In genomic region chr20:52054123-52054522, GRCh38 we compare ENCODE assay signal across 18 cellular contexts.
DNase-seq lines count a peak whose midpoint lies in the region; ATAC-seq lines count a peak whose summit lies in the region.
"Had no signal": no experiment of that assay in that cellular context is flagged by ENCODE, and none has a peak within 500 bp of the region (broad histone marks: within the 10 kb centered on the region; RNA-seq: fewer than 3 reads in every experiment).

No MANE protein-coding gene starts in this region.

- H3K4me1 Mint-ChIP-seq in activated CD4-positive, alpha-beta T cell treated with anti-CD3 and anti-CD28 coated beads, Interleukin-2, amount 10 ng/mL, durations not matched to agents 7 days and 5 days, result peaks cover 2% of the 10 kb centered on the region
- H3K4me1 Mint-ChIP-seq in CD8-positive, alpha-beta memory T cell, result peaks cover 6 to 18% (median 16%) of the 10 kb centered on the region in 3 donors
- H3K4me1 Mint-ChIP-seq in activated CD8-positive, alpha-beta T cell treated with anti-CD3 and anti-CD28 coated beads, Interleukin-2, amount 10 ng/mL, durations not matched to agents 7 days and 5 days (ENCODE audit: low read depth), result peaks cover 4% of the 10 kb centered on the region
- peaks cover 10 to 28% of the 10 kb centered on the region in 2 donors for H3K4me1 Mint-ChIP-seq in natural killer cell treated with Interleukin-12 subunit alpha and Interleukin-12 subunit beta and Interleukin-15 and Interleukin-18, amount 100 ng/mL, for 72 hours (ENCODE audit: low read depth in 2 of 2)

- DNase-seq in activated CD4-positive, alpha-beta T cell treated with anti-CD3 and anti-CD28 coated beads, Interleukin-2, amount 10 ng/mL, durations not matched to agents 7 days and 5 days, result peak; percentile 37
- DNase-seq in activated CD4-positive, alpha-beta T cell treated with anti-CD3 and anti-CD28 coated beads for 1 hour, result no peak
- peak in 3 of 5 donors; percentile 25 to 70 (median 27) for DNase-seq in CD8-positive, alpha-beta memory T cell
- DNase-seq in activated CD8-positive, alpha-beta T cell treated with anti-CD3 and anti-CD28 coated beads, Interleukin-2, amount 10 ng/mL, durations not matched to agents 7 days and 5 days, result peak; percentile 54
- DNase-seq in natural killer cell treated with Interleukin-12 subunit alpha and Interleukin-12 subunit beta and Interleukin-15 and Interleukin-18, amount 100 ng/mL, for 72 hours (ENCODE audit: low spot score), result peak; percentile 83
- DNase-seq in DMS53 (lab: John Stamatoyannopoulos, UW), result no peak
- DNase-seq in stimulated activated CD4-positive, alpha-beta T cell treated with anti-CD3 and anti-CD28 coated beads, Interleukin-15, amount 100 ng/mL, for 24 hours, result no peak
- DNase-seq in NK-92 (lab: John Stamatoyannopoulos, UW; ENCODE audit: unreplicated experiment), result no peak
- DNase-seq: activated CD4-positive, CD25-positive, alpha-beta regulatory T cell treated with anti-CD3 and anti-CD28 coated beads, Interleukin-2, amount 50 U/mL, for 72 hours; GM23248; HFFc6; NCI-H446 treated with DMSO at 0.1 percent for 48 hours; PC-3; posterior cingulate gyrus; upper lobe of right lung had no signal

- H3K27ac ChIP-seq in CD8-positive, alpha-beta memory T cell (ENCODE audit: low read depth, low read length), result no peak overlapping the region
- H3K27ac ChIP-seq: GM23248, right lobe of liver, upper lobe of right lung had no signal

- H3K27ac Mint-ChIP-seq in activated CD4-positive, alpha-beta T cell treated with anti-CD3 and anti-CD28 coated beads, Interleukin-2, amount 10 ng/mL, durations not matched to agents 7 days and 5 days, result no peak overlapping the region
- peak overlapping the region in 6 of 8 donors; percentile 12 to 70 (median 44) for H3K27ac Mint-ChIP-seq in CD8-positive, alpha-beta memory T cell
- no peak overlapping the region for H3K27ac Mint-ChIP-seq in activated CD8-positive, alpha-beta T cell treated with anti-CD3 and anti-CD28 coated beads, Interleukin-2, amount 10 ng/mL, durations not matched to agents 7 days and 5 days
- H3K27ac Mint-ChIP-seq in natural killer cell treated with Interleukin-12 subunit alpha and Interleukin-12 subunit beta and Interleukin-15 and Interleukin-18, amount 100 ng/mL, for 72 hours, result peak overlapping the region; percentile 26 to 73
- H3K27ac Mint-ChIP-seq: HFFc6 had no signal

- H3K4me3 Mint-ChIP-seq in activated CD4-positive, alpha-beta T cell treated with anti-CD3 and anti-CD28 coated beads, Interleukin-2, amount 10 ng/mL, durations not matched to agents 7 days and 5 days, result no peak overlapping the region
- H3K4me3 Mint-ChIP-seq in CD8-positive, alpha-beta memory T cell, result peak overlapping the region in 3 of 7 donors; percentile 8 to 41 (median 29)
- no peak overlapping the region for H3K4me3 Mint-ChIP-seq in activated CD8-positive, alpha-beta T cell treated with anti-CD3 and anti-CD28 coated beads, Interleukin-2, amount 10 ng/mL, durations not matched to agents 7 days and 5 days
- peak overlapping the region; percentile 30 for H3K4me3 Mint-ChIP-seq in natural killer cell treated with Interleukin-12 subunit alpha and Interleukin-12 subunit beta and Interleukin-15 and Interleukin-18, amount 100 ng/mL, for 72 hours
- H3K4me3 Mint-ChIP-seq: HFFc6, neural progenitor cell had no signal

- H3K27me3 Mint-ChIP-seq in activated CD4-positive, alpha-beta T cell treated with anti-CD3 and anti-CD28 coated beads, Interleukin-2, amount 10 ng/mL, durations not matched to agents 7 days and 5 days, result no peaks in the 10 kb centered on the region
- peaks cover 0 to 1% of the 10 kb centered on the region in 2 donors for H3K27me3 Mint-ChIP-seq in CD8-positive, alpha-beta memory T cell
- H3K27me3 Mint-ChIP-seq in activated CD8-positive, alpha-beta T cell treated with anti-CD3 and anti-CD28 coated beads, Interleukin-2, amount 10 ng/mL, durations not matched to agents 7 days and 5 days (ENCODE audit: low read depth), result no peaks in the 10 kb centered on the region
- no peaks in the 10 kb centered on the region for H3K27me3 Mint-ChIP-seq in natural killer cell treated with Interleukin-12 subunit alpha and Interleukin-12 subunit beta and Interleukin-15 and Interleukin-18, amount 100 ng/mL, for 72 hours

- ATAC-seq in activated CD8-positive, alpha-beta T cell treated with anti-CD3 and anti-CD28 coated beads, Interleukin-2, amount 10 ng/mL, durations not matched to agents 7 days and 5 days, result peak; percentile 79
- ATAC-seq in natural killer cell treated with Interleukin-12 subunit alpha and Interleukin-12 subunit beta and Interleukin-15 and Interleukin-18, amount 100 ng/mL, for 72 hours, result peak; percentile 97 to 98
- ATAC-seq: PC-3, upper lobe of right lung had no signal

- no peaks in the 10 kb centered on the region for H3K4me1 ChIP-seq in CD8-positive, alpha-beta memory T cell (ENCODE audit: insufficient read depth, low read length)
- H3K4me1 ChIP-seq: right lobe of liver had no signal

- H3K4me3 ChIP-seq in CD8-positive, alpha-beta memory T cell (ENCODE audit: low read length), result no peak overlapping the region
- H3K4me3 ChIP-seq: GM23248, lung, neural progenitor cell, right lobe of liver, upper lobe of right lung had no signal

- peaks cover 13% of the 10 kb centered on the region for H3K9me3 ChIP-seq in CD8-positive, alpha-beta memory T cell (ENCODE audit: low read length)
- H3K9me3 ChIP-seq: right lobe of liver had no signal

- no peaks in the 10 kb centered on the region for H3K36me3 Mint-ChIP-seq in activated CD4-positive, alpha-beta T cell treated with anti-CD3 and anti-CD28 coated beads, Interleukin-2, amount 10 ng/mL, durations not matched to agents 7 days and 5 days (ENCODE audit: low read depth)
- peaks cover 10 to 17% (median 11%) of the 10 kb centered on the region in 3 donors for H3K36me3 Mint-ChIP-seq in CD8-positive, alpha-beta memory T cell
- H3K36me3 Mint-ChIP-seq in activated CD8-positive, alpha-beta T cell treated with anti-CD3 and anti-CD28 coated beads, Interleukin-2, amount 10 ng/mL, durations not matched to agents 7 days and 5 days (ENCODE audit: low read depth), result peaks cover 4% of the 10 kb centered on the region
- H3K36me3 Mint-ChIP-seq in natural killer cell treated with Interleukin-12 subunit alpha and Interleukin-12 subunit beta and Interleukin-15 and Interleukin-18, amount 100 ng/mL, for 72 hours, result peaks cover 16% of the 10 kb centered on the region

- POLR2A ChIA-PET in activated CD4-positive, alpha-beta T cell treated with anti-CD3 and anti-CD28 coated beads, Interleukin-2, amount 10 ng/mL, durations not matched to agents 7 days and 5 days (lab: Charles Lee), result no interaction called here
- POLR2A ChIA-PET in CD8-positive, alpha-beta memory T cell (lab: Charles Lee), result no interaction called here
- POLR2A ChIA-PET in activated CD8-positive, alpha-beta T cell treated with anti-CD3 and anti-CD28 coated beads, Interleukin-2, amount 10 ng/mL, durations not matched to agents 7 days and 5 days (lab: Charles Lee), result no interaction called here

- CTCF ChIA-PET in activated CD4-positive, alpha-beta T cell treated with anti-CD3 and anti-CD28 coated beads, Interleukin-2, amount 10 ng/mL, durations not matched to agents 7 days and 5 days (lab: Charles Lee), result no interaction called here
- CTCF ChIA-PET in CD8-positive, alpha-beta memory T cell (lab: Charles Lee), result no interaction called here
- CTCF ChIA-PET in activated CD8-positive, alpha-beta T cell treated with anti-CD3 and anti-CD28 coated beads, Interleukin-2, amount 10 ng/mL, durations not matched to agents 7 days and 5 days (lab: Charles Lee), result no interaction called here

- H3K27me3 ChIP-seq in CD8-positive, alpha-beta memory T cell (ENCODE audit: insufficient read depth, low read length, poor library complexity, severe bottlenecking), result no peaks in the 10 kb centered on the region
- H3K27me3 ChIP-seq: neural progenitor cell, right lobe of liver, upper lobe of right lung had no signal

- peaks cover 12% of the 10 kb centered on the region for H3K9me3 Mint-ChIP-seq in activated CD4-positive, alpha-beta T cell treated with anti-CD3 and anti-CD28 coated beads, Interleukin-2, amount 10 ng/mL, durations not matched to agents 7 days and 5 days
- H3K9me3 Mint-ChIP-seq in CD8-positive, alpha-beta memory T cell, result peaks cover 11 to 20% (median 18%) of the 10 kb centered on the region in 5 donors
- H3K9me3 Mint-ChIP-seq in activated CD8-positive, alpha-beta T cell treated with anti-CD3 and anti-CD28 coated beads, Interleukin-2, amount 10 ng/mL, durations not matched to agents 7 days and 5 days (ENCODE audit: insufficient read depth), result peaks cover 11% of the 10 kb centered on the region
- peaks cover 9% of the 10 kb centered on the region for H3K9me3 Mint-ChIP-seq in natural killer cell treated with Interleukin-12 subunit alpha and Interleukin-12 subunit beta and Interleukin-15 and Interleukin-18, amount 100 ng/mL, for 72 hours

- H3K36me3 ChIP-seq in CD8-positive, alpha-beta memory T cell (ENCODE audit: insufficient read depth, low read length), result no peaks in the 10 kb centered on the region
- H3K36me3 ChIP-seq: neural progenitor cell, right lobe of liver, upper lobe of right lung had no signal

Comparison
In these comparisons a context has a peak if more than half of its experiments do, and no peak if none do; other contexts are left out.
1. DNase-seq: peak in activated CD4-positive, alpha-beta T cell treated with anti-CD3 and anti-CD28 coated beads, Interleukin-2, amount 10 ng/mL, durations not matched to agents 7 days and 5 days (single experiment), CD8-positive, alpha-beta memory T cell (3 of 5), activated CD8-positive, alpha-beta T cell treated with anti-CD3 and anti-CD28 coated beads, Interleukin-2, amount 10 ng/mL, durations not matched to agents 7 days and 5 days (single experiment) and natural killer cell treated with Interleukin-12 subunit alpha and Interleukin-12 subunit beta and Interleukin-15 and Interleukin-18, amount 100 ng/mL, for 72 hours (single experiment); none in activated CD4-positive, alpha-beta T cell treated with anti-CD3 and anti-CD28 coated beads for 1 hour (single experiment), DMS53 (single experiment), stimulated activated CD4-positive, alpha-beta T cell treated with anti-CD3 and anti-CD28 coated beads, Interleukin-15, amount 100 ng/mL, for 24 hours (single experiment) and NK-92 (single experiment).
2. H3K27ac Mint-ChIP-seq: peak in CD8-positive, alpha-beta memory T cell (6 of 8) and natural killer cell treated with Interleukin-12 subunit alpha and Interleukin-12 subunit beta and Interleukin-15 and Interleukin-18, amount 100 ng/mL, for 72 hours (2 of 2); none in activated CD4-positive, alpha-beta T cell treated with anti-CD3 and anti-CD28 coated beads, Interleukin-2, amount 10 ng/mL, durations not matched to agents 7 days and 5 days (single experiment) and activated CD8-positive, alpha-beta T cell treated with anti-CD3 and anti-CD28 coated beads, Interleukin-2, amount 10 ng/mL, durations not matched to agents 7 days and 5 days (single experiment).